Comparison of ENCODE assay signal across 8 cellular contexts in the genomic region with DNA sequence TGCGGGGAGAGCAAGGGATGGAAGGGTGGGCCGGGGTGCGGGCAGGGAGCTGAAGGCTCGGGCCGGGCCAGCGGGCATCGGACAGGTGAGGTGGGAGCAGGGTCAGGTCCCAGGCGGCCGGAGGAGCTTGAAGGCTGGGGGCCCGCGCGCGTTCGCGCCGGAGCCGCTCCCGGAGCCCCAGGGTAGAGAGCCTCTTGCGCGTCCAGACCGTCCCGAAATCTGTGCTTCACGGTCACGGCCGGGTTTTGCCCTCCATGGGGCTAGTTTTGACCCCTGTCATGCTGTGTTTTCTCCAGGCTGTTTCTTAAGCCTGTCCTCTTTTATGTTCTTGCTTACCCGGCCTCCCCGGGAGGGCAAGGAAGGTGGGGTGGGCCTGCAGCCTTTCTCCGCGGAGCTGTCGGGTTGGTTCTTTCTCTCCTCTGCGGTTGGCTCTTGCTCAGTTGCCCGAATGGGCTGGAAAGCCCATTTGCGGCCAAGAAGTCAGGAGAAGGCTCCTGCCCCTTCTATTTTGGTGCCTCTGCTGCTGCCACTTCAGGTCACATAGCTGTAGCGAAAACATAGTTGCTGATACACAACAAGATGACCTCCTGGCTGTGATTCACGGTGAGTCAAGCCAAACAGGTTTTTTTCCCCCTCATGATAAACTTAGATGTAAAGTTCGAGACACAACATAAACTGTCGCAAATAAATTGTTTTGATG. TPM values are rescaled to one million over a fixed set of nuclear protein-coding genes. Genes with fewer than 3 reads are reported as not detected.
DNase-seq lines count a peak whose midpoint lies in the region; ATAC-seq and TF ChIP-seq lines count a peak whose summit lies in the region.

No MANE protein-coding gene starts in this region.

- H3K27ac ChIP-seq in MM.1S (ENCODE audit: low read length) (no peak overlapping the region; the same call in 1 of the 2 replicates), heart right ventricle (peak overlapping the region; percentile 86 to 96 (median 94)), parathyroid adenoma (peak overlapping the region; percentile 63)

- 1 to 2% methylated on average over 37 of the region's 37 CpGs for WGBS in heart right ventricle, 2 donors

- ATAC-seq in HG02588 (IDR thresholded peaks at IDR 0.05; ENCODE audit: unreplicated experiment), result peak; percentile 45
- ATAC-seq in heart right ventricle, result peak; percentile 72 to 90 (median 85)

- no peaks in the 10 kb centered on the region for H3K27me3 ChIP-seq in MM.1S (replicated peaks; ENCODE audit: insufficient read depth, low read length)
- no peaks in the 10 kb centered on the region for H3K27me3 ChIP-seq in heart right ventricle
- no peaks in the 10 kb centered on the region for H3K27me3 ChIP-seq in parathyroid adenoma (ENCODE audit: control insufficient read depth, insufficient read depth, low read length)

- peak overlapping the region; percentile 97 for H3K4me3 Mint-ChIP-seq in activated naive CD8-positive, alpha-beta T cell treated with anti-CD3 and anti-CD28 coated beads for 36 hours

- peak overlapping the region; percentile 81 for H2AFZ ChIP-seq in MM.1S (ENCODE audit: low read length)
- H2AFZ ChIP-seq in parathyroid adenoma, result peak overlapping the region; percentile 90

- H3K4me1 Mint-ChIP-seq in activated naive CD8-positive, alpha-beta T cell treated with anti-CD3 and anti-CD28 coated beads for 36 hours, result peaks cover 38% of the 10 kb centered on the region

- intact Hi-C loops in heart right ventricle (cut with DNase I), result loop anchor here in 9 of 10 donors (1.0 to 10.0 kb wide), 5 partner anchors 49 to 69 kb away; a partner anchor contains a TSS

- H3K9me2 ChIP-seq in MM.1S (replicated peaks; ENCODE audit: insufficient read depth, low read length), result no peaks in the 10 kb centered on the region

- H3K9me3 ChIP-seq in MM.1S (replicated peaks; ENCODE audit: insufficient read depth, low read length), result no peaks in the 10 kb centered on the region
- no peaks in the 10 kb centered on the region for H3K9me3 ChIP-seq in heart right ventricle
- no peaks in the 10 kb centered on the region for H3K9me3 ChIP-seq in parathyroid adenoma (ENCODE audit: control insufficient read depth, low read length)

- no peak for TF ChIP-seq CTCF in MM.1S (IDR thresholded peaks at IDR 0.05; ENCODE audit: low read length)
- no peak for TF ChIP-seq CTCF in heart right ventricle (IDR thresholded peaks at IDR 0.05)
- TF ChIP-seq CTCF in parathyroid adenoma (IDR thresholded peaks at IDR 0.05), result no peak

- H3K36me3 ChIP-seq in MM.1S (replicated peaks; ENCODE audit: insufficient read depth, low read length), result no peaks in the 10 kb centered on the region
- H3K36me3 ChIP-seq in heart right ventricle, result no peaks in the 10 kb centered on the region
- no peaks in the 10 kb centered on the region for H3K36me3 ChIP-seq in parathyroid adenoma (ENCODE audit: control insufficient read depth, insufficient read depth, low read length)

- peak overlapping the region; percentile 69 for H3K9ac ChIP-seq in MM.1S (ENCODE audit: low read length)
- peak overlapping the region; percentile 48 for H3K9ac ChIP-seq in parathyroid adenoma

- H3K4me3 ChIP-seq in MM.1S (ENCODE audit: low read length), result peak overlapping the region; percentile 84
- peak overlapping the region; percentile 80 to 98 (median 91) for H3K4me3 ChIP-seq in heart right ventricle
- H3K4me3 ChIP-seq in parathyroid adenoma (ENCODE audit: low read depth, low read length), result peak overlapping the region; percentile 85

- no peaks in the 10 kb centered on the region for H3F3A ChIP-seq in MM.1S (ENCODE audit: insufficient read depth, low read length)

- DNase-seq in NCI-H748 (lab: John Stamatoyannopoulos, UW; ENCODE audit: unreplicated experiment) (peak; percentile 32), NCI-H748 treated with DMSO at 0.1 percent for 48 hours (lab: John Stamatoyannopoulos, UW) (no peak), MM.1S (peak; percentile 15), heart right ventricle (peak; percentile 42 to 62), DMS79 treated with DMSO at 0.1 percent for 48 hours (lab: John Stamatoyannopoulos, UW) (no peak)
- no peak for DNase-seq in activated naive CD8-positive, alpha-beta T cell treated with anti-CD3 and anti-CD28 coated beads for 36 hours

- peaks cover 10% of the 10 kb centered on the region for H3K36me3 Mint-ChIP-seq in activated naive CD8-positive, alpha-beta T cell treated with anti-CD3 and anti-CD28 coated beads for 36 hours

- peak overlapping the region; percentile 79 for H3K27ac Mint-ChIP-seq in activated naive CD8-positive, alpha-beta T cell treated with anti-CD3 and anti-CD28 coated beads for 36 hours

- no peaks in the 10 kb centered on the region for H4K20me1 ChIP-seq in MM.1S (ENCODE audit: insufficient read depth, low read length)

- peaks cover 47% of the 10 kb centered on the region for H3K79me2 ChIP-seq in MM.1S (ENCODE audit: low read length)
- peaks cover 24% of the 10 kb centered on the region for H3K79me2 ChIP-seq in parathyroid adenoma

- H3K4me2 ChIP-seq in MM.1S (ENCODE audit: low read depth, low read length) (peak overlapping the region; percentile 88), parathyroid adenoma (ENCODE audit: low read length) (peak overlapping the region; percentile 88)

- H3K27me3 Mint-ChIP-seq in activated naive CD8-positive, alpha-beta T cell treated with anti-CD3 and anti-CD28 coated beads for 36 hours, result peaks cover 4% of the 10 kb centered on the region

- H3K4me1 ChIP-seq in MM.1S (ENCODE audit: low read length), result peaks cover 10% of the 10 kb centered on the region; the same call in 1 of the 2 replicates
- H3K4me1 ChIP-seq in heart right ventricle, result peaks cover 0 to 56% (median 25%) of the 10 kb centered on the region in 9 donors
- no peaks in the 10 kb centered on the region for H3K4me1 ChIP-seq in parathyroid adenoma

- no peaks in the 10 kb centered on the region for H3K9me3 Mint-ChIP-seq in activated naive CD8-positive, alpha-beta T cell treated with anti-CD3 and anti-CD28 coated beads for 36 hours

RNA-seq across cellular contexts. Expression of a gene that starts 0.7 kb away (rescaled TPM):
- total RNA-seq in activated naive CD8-positive, alpha-beta T cell treated with anti-CD3 and anti-CD28 coated beads for 36 hours, result 10 to 100 TPM; 14.7 to 14.8 TPM
- 10 to 100 TPM; 42.6 to 71.0 (median 62.0) TPM for total RNA-seq in heart right ventricle
- 10 to 100 TPM; 12.2 to 37.3 TPM for polyA plus RNA-seq in heart right ventricle

RNA-seq across cellular contexts. Expression of a gene that starts 49.8 kb away (rescaled TPM):
- total RNA-seq in activated naive CD8-positive, alpha-beta T cell treated with anti-CD3 and anti-CD28 coated beads for 36 hours, result 100 to 1,000 TPM; 153 to 159 TPM
- 10 to 100 TPM; 23.7 to 36.5 (median 31.5) TPM for total RNA-seq in heart right ventricle
- polyA plus RNA-seq in heart right ventricle, result 1 to 10 TPM; 3.8 to 9.0 TPM

Comparison
In these comparisons a context has a peak if more than half of its experiments do, and no peak if none do; other contexts are left out.
1. DNase-seq: peak in NCI-H748 (single experiment), MM.1S (single experiment) and heart right ventricle (2 of 2); none in NCI-H748 treated with DMSO at 0.1 percent for 48 hours (single experiment), activated naive CD8-positive, alpha-beta T cell treated with anti-CD3 and anti-CD28 coated beads for 36 hours (single experiment) and DMS79 treated with DMSO at 0.1 percent for 48 hours (single experiment).
2. RNA of a gene that starts 49.8 kb away (total RNA-seq): 153 to 159 TPM in activated naive CD8-positive, alpha-beta T cell treated with anti-CD3 and anti-CD28 coated beads for 36 hours; 23.7 to 36.5 TPM in heart right ventricle; every median in the first group is over 4 times any median in the second.
3. Peak in every context shown above with its lines, with median percentiles within 50 percentile points of each other: H3K4me3 ChIP-seq.